Comparison of ENCODE assay signal across 1 cellular context in the genomic region with DNA sequence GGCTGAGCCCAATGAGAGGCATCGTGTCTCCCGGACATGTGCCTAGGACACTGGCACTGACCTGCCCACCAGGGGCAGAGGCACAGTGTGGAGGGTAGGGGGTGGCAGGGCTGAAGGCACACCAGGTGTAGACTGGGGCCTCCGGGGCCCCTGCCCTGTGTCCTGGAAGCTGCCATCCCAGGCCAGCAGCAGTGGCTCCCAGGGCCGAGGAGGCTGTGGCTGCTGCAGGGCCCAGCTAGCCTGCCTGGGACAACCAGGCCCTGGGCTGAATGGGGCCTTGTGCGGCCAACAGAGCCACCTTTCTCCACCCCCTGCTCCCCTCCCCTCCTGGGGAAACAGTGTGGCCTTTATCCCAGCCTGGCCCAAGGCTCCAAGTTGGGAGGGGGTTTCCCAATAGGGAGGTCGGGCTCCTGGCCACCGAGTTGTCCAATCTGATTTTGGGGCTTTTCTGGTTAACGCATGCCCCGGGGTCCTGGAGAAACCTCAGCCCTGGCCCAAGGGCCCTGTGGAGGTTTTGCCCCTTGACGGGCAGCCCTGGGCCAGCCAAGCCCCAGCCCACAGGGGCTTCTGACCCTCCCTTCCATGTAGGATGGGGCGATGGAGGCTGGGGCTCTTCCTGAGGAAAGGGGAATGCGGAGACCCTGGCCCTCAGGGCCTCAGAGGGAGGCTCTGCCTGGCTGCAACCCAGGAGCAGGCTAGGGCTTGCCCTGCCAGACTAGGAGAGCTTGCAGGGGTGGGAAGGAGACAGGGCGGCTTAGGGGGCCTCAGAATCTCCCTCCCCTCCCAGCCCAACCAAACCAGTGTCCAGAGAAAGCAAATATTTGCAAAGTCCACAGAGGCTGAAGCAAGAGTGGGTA.
A peak's percentile ranks its signal among the peaks of the same experiment; 100 is the strongest.
TF ChIP-seq lines count a peak whose summit lies in the region.

No MANE protein-coding gene starts in this region.

TF ChIP-seq in IMR-90, 13 proteins besides CTCF, POLR2A, EP300 and RAD21:
- TF ChIP-seq MAZ (IDR thresholded peaks at IDR 0.05; ENCODE audit: borderline replicate concordance, low read depth, low read length) (peak; percentile 13; the same call in 1 of the 2 replicates), ELK1 (IDR thresholded peaks at IDR 0.05; ENCODE audit: borderline replicate concordance, low read depth, low read length) (no peak)
